11 cellular contexts compared by ENCODE assay signal in the genomic region with DNA sequence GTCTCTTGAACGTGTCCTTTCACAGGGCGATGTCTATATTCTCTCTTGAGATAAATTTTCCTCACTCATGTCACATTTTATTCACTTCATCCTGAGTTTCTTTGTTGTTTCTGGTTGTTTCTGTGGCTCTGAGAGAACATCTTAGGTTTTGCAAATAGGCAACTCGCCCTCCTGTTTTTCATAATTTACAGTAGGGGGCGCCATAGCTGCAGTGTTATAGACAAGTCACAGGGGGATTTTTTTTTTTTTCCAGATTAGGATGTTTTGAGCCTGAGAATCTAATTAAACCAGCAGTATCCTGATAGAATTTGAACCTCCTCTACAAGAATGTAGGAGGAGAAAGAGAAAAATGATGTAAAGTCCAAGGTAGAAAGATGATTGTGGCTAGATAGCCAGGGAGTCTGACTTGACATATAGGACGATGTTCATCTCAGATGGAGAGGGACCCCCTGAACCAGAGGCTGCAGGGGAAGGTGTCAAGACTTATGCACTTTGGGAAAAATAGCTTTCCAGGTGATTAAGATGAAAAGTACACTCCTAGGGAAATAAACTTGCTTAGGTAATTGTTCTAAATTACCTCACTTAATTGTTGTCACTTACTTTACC.
DNase-seq lines count a peak whose midpoint lies in the region; ATAC-seq and TF ChIP-seq lines count a peak whose summit lies in the region.
"Had no signal": no experiment of that assay in that cellular context is flagged by ENCODE, and none has a peak within 500 bp of the region (broad histone marks: within the 10 kb centered on the region; RNA-seq: fewer than 3 reads in every experiment).

No MANE protein-coding gene starts in this region.

- ATAC-seq in heart right ventricle (no peak), Right ventricle myocardium inferior (no peak), natural killer cell (no peak), HG03460 (IDR thresholded peaks at IDR 0.05; ENCODE audit: unreplicated experiment) (no peak)

- H3K4me3 Mint-ChIP-seq in natural killer cell: no peak overlapping the region
- no peak overlapping the region for H3K4me3 Mint-ChIP-seq in activated CD4-positive, alpha-beta T cell treated with anti-CD3 and anti-CD28 coated beads, Interleukin-2, amount 10 ng/mL, durations not matched to agents 7 days and 5 days

- peaks cover 7 to 10% of the 10 kb centered on the region in 2 donors for H3K4me1 Mint-ChIP-seq in natural killer cell
- no peaks in the 10 kb centered on the region for H3K4me1 Mint-ChIP-seq in activated CD4-positive, alpha-beta T cell treated with anti-CD3 and anti-CD28 coated beads, Interleukin-2, amount 10 ng/mL, durations not matched to agents 7 days and 5 days

- no peaks in the 10 kb centered on the region for H3F3A ChIP-seq in OCI-LY1 (ENCODE audit: insufficient read depth, low read length)

- no peaks in the 10 kb centered on the region for H3K36me3 Mint-ChIP-seq in natural killer cell
- no peaks in the 10 kb centered on the region for H3K36me3 Mint-ChIP-seq in activated CD4-positive, alpha-beta T cell treated with anti-CD3 and anti-CD28 coated beads, Interleukin-2, amount 10 ng/mL, durations not matched to agents 7 days and 5 days (ENCODE audit: low read depth)

- H3K9me2 ChIP-seq in OCI-LY1 (ENCODE audit: low read depth, low read length): no peaks in the 10 kb centered on the region

- H3K4me1 ChIP-seq in heart right ventricle (peaks cover 0 to 45% (median 7%) of the 10 kb centered on the region in 9 donors), OCI-LY1 (ENCODE audit: insufficient read depth, low read length, severe bottlenecking) (no peaks in the 10 kb centered on the region), fibroblast of lung (ENCODE audit: control insufficient read depth, extremely low read depth, insufficient read depth, low read length) (no peaks in the 10 kb centered on the region)
- H3K4me1 ChIP-seq: prostate gland, thyroid gland had no signal

- H4K20me1 ChIP-seq in OCI-LY1 (ENCODE audit: insufficient read depth, low read length) (no peaks in the 10 kb centered on the region), fibroblast of lung (ENCODE audit: control insufficient read depth, extremely low read depth, insufficient read depth, low read length) (no peaks in the 10 kb centered on the region)

- H3K79me2 ChIP-seq in OCI-LY1 (ENCODE audit: insufficient read depth, low read length) (no peaks in the 10 kb centered on the region), fibroblast of lung (ENCODE audit: control insufficient read depth, insufficient read depth, low read length) (no peaks in the 10 kb centered on the region)

- H3K27ac ChIP-seq in heart right ventricle (no peak overlapping the region), OCI-LY1 (ENCODE audit: low read depth, low read length, poor library complexity, severe bottlenecking) (no peak overlapping the region), fibroblast of lung (ENCODE audit: insufficient read depth, low read length) (no peak overlapping the region)
- H3K27ac ChIP-seq: prostate gland, thyroid gland had no signal

- H3K27me3 Mint-ChIP-seq in natural killer cell (ENCODE audit: low read depth in 2 of 2): peaks cover 10 to 12% of the 10 kb centered on the region in 2 donors
- H3K27me3 Mint-ChIP-seq in activated CD4-positive, alpha-beta T cell treated with anti-CD3 and anti-CD28 coated beads, Interleukin-2, amount 10 ng/mL, durations not matched to agents 7 days and 5 days: peaks cover 3% of the 10 kb centered on the region

- H3K27me3 ChIP-seq in heart right ventricle (no peaks in the 10 kb centered on the region), OCI-LY1 (ENCODE audit: insufficient read depth, low read length) (no peaks in the 10 kb centered on the region), fibroblast of lung (ENCODE audit: control insufficient read depth, insufficient read depth, low read length) (no peaks in the 10 kb centered on the region)
- H3K27me3 ChIP-seq: thyroid gland had no signal

- H3K27ac Mint-ChIP-seq in natural killer cell: no peak overlapping the region
- H3K27ac Mint-ChIP-seq in activated CD4-positive, alpha-beta T cell treated with anti-CD3 and anti-CD28 coated beads, Interleukin-2, amount 10 ng/mL, durations not matched to agents 7 days and 5 days: no peak overlapping the region

- intact Hi-C loops in heart right ventricle (cut with DNase I): no loop called here
- intact Hi-C loops in Right ventricle myocardium inferior (cut with DNase I): no loop called here
- intact Hi-C loops in natural killer cell (cut with micrococcal nuclease): no loop called here

- H2AFZ ChIP-seq in OCI-LY1 (ENCODE audit: low read length) (no peak overlapping the region), fibroblast of lung (ENCODE audit: low read length) (no peak overlapping the region)

- H3K9ac ChIP-seq in OCI-LY1 (ENCODE audit: low read length) (no peak overlapping the region), fibroblast of lung (ENCODE audit: insufficient read depth, low read length) (no peak overlapping the region)

- H3K36me3 ChIP-seq in heart right ventricle (peaks cover 0 to 43% (median 0%) of the 10 kb centered on the region in 9 donors), OCI-LY1 (ENCODE audit: insufficient read depth, low read length) (no peaks in the 10 kb centered on the region), fibroblast of lung (ENCODE audit: control insufficient read depth, insufficient read depth, low read length) (no peaks in the 10 kb centered on the region)
- H3K36me3 ChIP-seq: prostate gland, thyroid gland had no signal

- WGBS in heart right ventricle, 2 donors: 46 to 53% methylated on average over 5 of the region's 5 CpGs

- DNase-seq in heart right ventricle (no peak), Right ventricle myocardium inferior (ENCODE audit: missing footprints) (no peak), fibroblast of lung (ENCODE audit: low read depth in 2 of 2) (peak; percentile 13 to 31), natural killer cell (no peak), activated T-cell treated with anti-CD3 and anti-CD28 coated beads for 4 hours (no peak)
- DNase-seq in activated CD4-positive, alpha-beta T cell treated with anti-CD3 and anti-CD28 coated beads, Interleukin-2, amount 10 ng/mL, durations not matched to agents 7 days and 5 days: no peak
- DNase-seq: DMS153, thyroid gland had no signal

- H3K4me3 ChIP-seq in heart right ventricle (no peak overlapping the region), OCI-LY1 (ENCODE audit: low read depth, low read length, poor library complexity, severe bottlenecking) (no peak overlapping the region), fibroblast of lung (replicated peaks in 1 of 4; ENCODE audit: control extremely low read depth in 1 of 4, insufficient read depth in 1 of 4, low read depth in 3 of 4, low read length in 4 of 4) (no peak overlapping the region)
- H3K4me3 ChIP-seq: prostate gland, thyroid gland had no signal

- POLR2A ChIA-PET in activated CD4-positive, alpha-beta T cell treated with anti-CD3 and anti-CD28 coated beads, Interleukin-2, amount 10 ng/mL, durations not matched to agents 7 days and 5 days (lab: Charles Lee): no interaction called here

- no peaks in the 10 kb centered on the region for H3K9me3 Mint-ChIP-seq in natural killer cell
- H3K9me3 Mint-ChIP-seq in activated CD4-positive, alpha-beta T cell treated with anti-CD3 and anti-CD28 coated beads, Interleukin-2, amount 10 ng/mL, durations not matched to agents 7 days and 5 days: no peaks in the 10 kb centered on the region

- H3K4me2 ChIP-seq in OCI-LY1 (ENCODE audit: low read length) (no peak overlapping the region), fibroblast of lung (ENCODE audit: extremely low read depth, insufficient read depth, low read length) (no peak overlapping the region)

- TF ChIP-seq CTCF in heart right ventricle (IDR thresholded peaks at IDR 0.05): peak; percentile 11 to 53 (median 47)
- TF ChIP-seq CTCF in OCI-LY1 (IDR thresholded peaks at IDR 0.05; ENCODE audit: low read length): peak; percentile 79
- TF ChIP-seq CTCF in fibroblast of lung (conservative IDR thresholded peaks at IDR 0.05 in 1 of 2, IDR thresholded peaks at IDR 0.05 in 1 of 2; ENCODE audit: low read depth in 1 of 2, low read length in 2 of 2): peak; percentile 2 to 49
- no peak for TF ChIP-seq CTCF in natural killer cell (IDR thresholded peaks at IDR 0.05)

- CTCF ChIA-PET in activated CD4-positive, alpha-beta T cell treated with anti-CD3 and anti-CD28 coated beads, Interleukin-2, amount 10 ng/mL, durations not matched to agents 7 days and 5 days (lab: Charles Lee): no interaction called here

- H3K9me3 ChIP-seq in heart right ventricle: no peaks in the 10 kb centered on the region
- H3K9me3 ChIP-seq in OCI-LY1 (ENCODE audit: low read length): no peaks in the 10 kb centered on the region
- no peaks in the 10 kb centered on the region for H3K9me3 ChIP-seq in fibroblast of lung (ENCODE audit: control insufficient read depth, insufficient read depth, low read depth, low read length)
- H3K9me3 ChIP-seq: prostate gland, thyroid gland had no signal

Comparison
In these comparisons a context has a peak if more than half of its experiments do, and no peak if none do; other contexts are left out.
1. DNase-seq: peak in fibroblast of lung (2 of 2); none in heart right ventricle (0 of 2), Right ventricle myocardium inferior (single experiment), natural killer cell (single experiment), activated CD4-positive, alpha-beta T cell treated with anti-CD3 and anti-CD28 coated beads, Interleukin-2, amount 10 ng/mL, durations not matched to agents 7 days and 5 days (single experiment) and activated T-cell treated with anti-CD3 and anti-CD28 coated beads for 4 hours (single experiment).